Comparison of ENCODE assay signal across 8 cellular contexts in genomic region chr11:125871391-125872137, GRCh38. TPM values are rescaled to one million over a fixed set of nuclear protein-coding genes. Genes with fewer than 3 reads are reported as not detected.
DNase-seq lines count a peak whose midpoint lies in the region; ATAC-seq and TF ChIP-seq lines count a peak whose summit lies in the region.

No MANE protein-coding gene starts in this region.

- H3K4me1 ChIP-seq in OCI-LY1 (ENCODE audit: insufficient read depth, low read length, severe bottlenecking) (no peaks in the 10 kb centered on the region), neural progenitor cell (peaks cover 8% of the 10 kb centered on the region), sigmoid colon (no peaks in the 10 kb centered on the region)

- no peaks in the 10 kb centered on the region for H3K4me1 Mint-ChIP-seq in activated naive CD4-positive, alpha-beta T cell treated with anti-CD3 and anti-CD28 coated beads for 36 hours (ENCODE audit: low read depth)
- peaks cover 2% of the 10 kb centered on the region for H3K4me1 Mint-ChIP-seq in neural progenitor cell

- intact Hi-C loops in activated naive CD4-positive, alpha-beta T cell treated with anti-CD3 and anti-CD28 coated beads for 36 hours (cut with micrococcal nuclease): loop anchor here (5.0 kb wide), 3 partner anchors 299 to 524 kb away; partner anchors contain the start of gene FEZ1
- intact Hi-C loops in sigmoid colon (cut with DNase I): loop anchor here (10.0 kb wide), 2 partner anchors 307 to 917 kb away; partner anchors contain the start of genes CCDC15 and EI24

- H2AFZ ChIP-seq in OCI-LY1 (ENCODE audit: low read length) (no peak overlapping the region), neural progenitor cell (replicated peaks) (no peak overlapping the region)

- no peak overlapping the region for H3K27ac Mint-ChIP-seq in activated naive CD4-positive, alpha-beta T cell treated with anti-CD3 and anti-CD28 coated beads for 36 hours
- H3K27ac Mint-ChIP-seq in neural progenitor cell: no peak overlapping the region

- no peak for TF ChIP-seq POLR2A in sigmoid colon (IDR thresholded peaks at IDR 0.05)

- H3K4me3 ChIP-seq in OCI-LY1 (ENCODE audit: low read depth, low read length, poor library complexity, severe bottlenecking): no peak overlapping the region
- no peak overlapping the region for H3K4me3 ChIP-seq in choroid plexus epithelial cell (ENCODE audit: low read depth, low read length)
- H3K4me3 ChIP-seq in neural progenitor cell: no peak overlapping the region
- H3K4me3 ChIP-seq in sigmoid colon: no peak overlapping the region

- CTCF ChIA-PET in activated naive CD4-positive, alpha-beta T cell treated with anti-CD3 and anti-CD28 coated beads for 36 hours (lab: Charles Lee): interaction anchor here (0.7 kb wide), 1 partner anchor 226 kb away, joined by 5 read pairs; no protein-coding TSS in a partner anchor

- no peaks in the 10 kb centered on the region for H3K9me3 Mint-ChIP-seq in activated naive CD4-positive, alpha-beta T cell treated with anti-CD3 and anti-CD28 coated beads for 36 hours
- H3K9me3 Mint-ChIP-seq in neural progenitor cell: no peaks in the 10 kb centered on the region

- no peak overlapping the region for H3K4me2 ChIP-seq in OCI-LY1 (ENCODE audit: low read length)
- H3K4me2 ChIP-seq in neural progenitor cell: no peak overlapping the region

- H3K9ac ChIP-seq in OCI-LY1 (ENCODE audit: low read length) (no peak overlapping the region), neural progenitor cell (no peak overlapping the region)

- no peaks in the 10 kb centered on the region for H3F3A ChIP-seq in OCI-LY1 (ENCODE audit: insufficient read depth, low read length)
- no peaks in the 10 kb centered on the region for H3F3A ChIP-seq in neural progenitor cell (ENCODE audit: low read depth)

- H3K4me3 Mint-ChIP-seq in activated naive CD4-positive, alpha-beta T cell treated with anti-CD3 and anti-CD28 coated beads for 36 hours: no peak overlapping the region
- H3K4me3 Mint-ChIP-seq in neural progenitor cell: no peak overlapping the region

- 86 to 87% methylated on average over 10 of the region's 10 CpGs for WGBS in sigmoid colon, 2 donors

- H3K36me3 ChIP-seq in OCI-LY1 (ENCODE audit: insufficient read depth, low read length): no peaks in the 10 kb centered on the region
- no peaks in the 10 kb centered on the region for H3K36me3 ChIP-seq in neural progenitor cell
- no peaks in the 10 kb centered on the region for H3K36me3 ChIP-seq in sigmoid colon

- H3K36me3 Mint-ChIP-seq in activated naive CD4-positive, alpha-beta T cell treated with anti-CD3 and anti-CD28 coated beads for 36 hours (ENCODE audit: low read depth): no peaks in the 10 kb centered on the region
- H3K36me3 Mint-ChIP-seq in neural progenitor cell: no peaks in the 10 kb centered on the region

- peaks cover 1% of the 10 kb centered on the region for H3K27me3 Mint-ChIP-seq in activated naive CD4-positive, alpha-beta T cell treated with anti-CD3 and anti-CD28 coated beads for 36 hours (ENCODE audit: low read depth)
- H3K27me3 Mint-ChIP-seq in neural progenitor cell (ENCODE audit: insufficient read depth, low read depth): peaks cover 4% of the 10 kb centered on the region

- H3K27ac ChIP-seq in OCI-LY1 (ENCODE audit: low read depth, low read length, poor library complexity, severe bottlenecking): no peak overlapping the region
- H3K27ac ChIP-seq in neural progenitor cell: no peak overlapping the region
- no peak overlapping the region for H3K27ac ChIP-seq in sigmoid colon

- TF ChIP-seq CTCF in OCI-LY1 (IDR thresholded peaks at IDR 0.05; ENCODE audit: low read length) (peak; percentile 53), choroid plexus epithelial cell (conservative IDR thresholded peaks at IDR 0.05; ENCODE audit: low read depth, low read length) (peak; percentile 80), neural progenitor cell (IDR thresholded peaks at IDR 0.05) (peak; percentile 75), sigmoid colon (IDR thresholded peaks at IDR 0.05) (peak in 1 of 4 experiments; percentile 23)

- H3K27me3 ChIP-seq in OCI-LY1 (ENCODE audit: insufficient read depth, low read length): no peaks in the 10 kb centered on the region
- H3K27me3 ChIP-seq in neural progenitor cell: no peaks in the 10 kb centered on the region
- no peaks in the 10 kb centered on the region for H3K27me3 ChIP-seq in sigmoid colon

- H3K9me3 ChIP-seq in OCI-LY1 (ENCODE audit: low read length): no peaks in the 10 kb centered on the region
- no peaks in the 10 kb centered on the region for H3K9me3 ChIP-seq in neural progenitor cell (ENCODE audit: low read depth)
- no peaks in the 10 kb centered on the region for H3K9me3 ChIP-seq in sigmoid colon

- H3K79me2 ChIP-seq in OCI-LY1 (ENCODE audit: insufficient read depth, low read length) (no peaks in the 10 kb centered on the region), neural progenitor cell (ENCODE audit: low read depth) (no peaks in the 10 kb centered on the region)

- H4K20me1 ChIP-seq in OCI-LY1 (ENCODE audit: insufficient read depth, low read length) (no peaks in the 10 kb centered on the region), neural progenitor cell (ENCODE audit: low read depth) (no peaks in the 10 kb centered on the region)

- TF ChIP-seq EP300 in sigmoid colon (IDR thresholded peaks at IDR 0.05): no peak

- H3K9me2 ChIP-seq in OCI-LY1 (ENCODE audit: low read depth, low read length): no peaks in the 10 kb centered on the region

- peak; percentile 55 for DNase-seq in activated naive CD4-positive, alpha-beta T cell treated with anti-CD3 and anti-CD28 coated beads for 36 hours
- DNase-seq in activated naive CD4-positive, alpha-beta T cell (lab: John Stamatoyannopoulos, UW): no peak
- DNase-seq in choroid plexus epithelial cell (ENCODE audit: low read depth) (peak; percentile 56), neural progenitor cell (ENCODE audit: low spot score) (peak; percentile 78), sigmoid colon (no peak)

- ATAC-seq in HG02763 (IDR thresholded peaks at IDR 0.05; ENCODE audit: unreplicated experiment): no peak
- ATAC-seq in GM19328 (IDR thresholded peaks at IDR 0.05; ENCODE audit: unreplicated experiment): no peak

RNA-seq across cellular contexts. Expression of gene HYLS1, which starts 15.9 kb away (rescaled TPM):
- total RNA-seq in activated naive CD4-positive, alpha-beta T cell treated with anti-CD3 and anti-CD28 coated beads for 36 hours: 10 to 100 TPM; 10.2 to 11.7 TPM
- total RNA-seq in neural progenitor cell (ENCODE audit: low replicate concordance) (7.7 and 8.9 TPM in 2 replicates), sigmoid colon (1 to 10 TPM; 6.1 to 8.7 (median 6.9) TPM)
- 1 to 10 TPM; 3.0 to 4.6 (median 3.6) TPM for polyA plus RNA-seq in sigmoid colon

RNA-seq across cellular contexts. Expression of gene PUS3, which starts 31.4 kb away (rescaled TPM):
- total RNA-seq in activated naive CD4-positive, alpha-beta T cell treated with anti-CD3 and anti-CD28 coated beads for 36 hours: 10 to 100 TPM; 14.9 to 18.5 TPM
- 13.3 and 22.1 TPM in 2 replicates for total RNA-seq in neural progenitor cell (ENCODE audit: low replicate concordance)
- total RNA-seq in sigmoid colon: 10 to 100 TPM in 3 of 4 donors, 1 to 10 TPM in 1; 6.4 to 21.6 (median 11.9) TPM
- polyA plus RNA-seq in sigmoid colon: 1 to 10 TPM; 7.6 to 9.2 (median 7.8) TPM

RNA-seq across cellular contexts. Expression of gene DDX25, which starts 32.7 kb away (rescaled TPM):
- total RNA-seq in activated naive CD4-positive, alpha-beta T cell treated with anti-CD3 and anti-CD28 coated beads for 36 hours: not detected
- total RNA-seq in neural progenitor cell (ENCODE audit: low replicate concordance) (8.9 and 12.4 TPM in 2 replicates), sigmoid colon (1 to 10 TPM in 1 of 4 donors, under 1 TPM in 3; 0.14 to 1.7 (median 0.44) TPM)
- under 1 TPM in 2 of 3 donors, not detected in 1; 0.23 to 0.60 TPM for polyA plus RNA-seq in sigmoid colon

RNA-seq across cellular contexts. Expression of gene PATE4, which starts 38.4 kb away (rescaled TPM):
- total RNA-seq in activated naive CD4-positive, alpha-beta T cell treated with anti-CD3 and anti-CD28 coated beads for 36 hours: not detected
- total RNA-seq in neural progenitor cell (ENCODE audit: low replicate concordance) (not detected in 2 replicates), sigmoid colon (not detected)
- not detected for polyA plus RNA-seq in sigmoid colon

Comparison
In these comparisons a context has a peak if more than half of its experiments do, and no peak if none do; other contexts are left out.
1. DNase-seq: peak in activated naive CD4-positive, alpha-beta T cell treated with anti-CD3 and anti-CD28 coated beads for 36 hours (single experiment), choroid plexus epithelial cell (single experiment) and neural progenitor cell (single experiment); none in activated naive CD4-positive, alpha-beta T cell (0 of 4) and sigmoid colon (single experiment).